1 cellular context compared by ENCODE assay signal in genomic region chr4:41883988-41884737, GRCh38.
TF ChIP-seq lines count a peak whose summit lies in the region.

No MANE protein-coding gene starts in this region.

TF ChIP-seq in HepG2, 621 proteins besides CTCF, POLR2A, EP300 and RAD21 (continued from another document and continues in another):
- peak; percentile 97 for TF ChIP-seq AHDC1 (CRISPR knock-in tag; IDR thresholded peaks at IDR 0.05; ENCODE audit: borderline replicate concordance)
- TF ChIP-seq GABPB1 (CRISPR knock-in tag; IDR thresholded peaks at IDR 0.05), result peak; percentile 28; the same call in 1 of the 2 replicates
- peak; percentile 79 for TF ChIP-seq SALL1 (CRISPR knock-in tag; IDR thresholded peaks at IDR 0.05)
- TF ChIP-seq ZMYM2 (CRISPR knock-in tag; IDR thresholded peaks at IDR 0.05), result peak; percentile 52; the same call in 1 of the 2 replicates
- TF ChIP-seq ZNF441 (CRISPR knock-in tag; IDR thresholded peaks at IDR 0.05; ENCODE audit: borderline replicate concordance), result peak; percentile 35; the same call in 1 of the 2 replicates
- TF ChIP-seq ONECUT2 (CRISPR knock-in tag; IDR thresholded peaks at IDR 0.05), result peak; percentile 90
- TF ChIP-seq KDM6A (CRISPR knock-in tag; IDR thresholded peaks at IDR 0.05; ENCODE audit: low read depth), result 0 out of 2 replicates have a peak, but pooled peaks have one; percentile 36
- peak; percentile 87 for TF ChIP-seq KAT2B (IDR thresholded peaks at IDR 0.05; ENCODE audit: borderline replicate concordance, low read depth, low read length)
- no peak for TF ChIP-seq ZHX1 (CRISPR knock-in tag; IDR thresholded peaks at IDR 0.05; ENCODE audit: low read depth)
- TF ChIP-seq ZNF292 (CRISPR knock-in tag; IDR thresholded peaks at IDR 0.05; ENCODE audit: borderline replicate concordance, low read depth), result 0 out of 2 replicates have a peak, but pooled peaks have one; percentile 28
- TF ChIP-seq ETV5 (CRISPR knock-in tag; IDR thresholded peaks at IDR 0.05; ENCODE audit: borderline replicate concordance), result peak; percentile 76; the same call in 1 of the 2 replicates
- peak; percentile 68 for TF ChIP-seq MED1 (CRISPR knock-in tag; IDR thresholded peaks at IDR 0.05)
- peak; percentile 80; the same call in 1 of the 2 replicates for TF ChIP-seq ZNF33A (CRISPR knock-in tag; IDR thresholded peaks at IDR 0.05; ENCODE audit: borderline replicate concordance)
- peak; percentile 59; the same call in 1 of the 2 replicates for TF ChIP-seq MIER3 (CRISPR knock-in tag; IDR thresholded peaks at IDR 0.05; ENCODE audit: borderline replicate concordance)
- TF ChIP-seq NONO (IDR thresholded peaks at IDR 0.05), result no peak
- no peak for TF ChIP-seq NONO (CRISPR knock-in tag; conservative IDR thresholded peaks at IDR 0.05)
- peak; percentile 91 for TF ChIP-seq PAXIP1 (CRISPR knock-in tag; conservative IDR thresholded peaks at IDR 0.05)
- TF ChIP-seq ZBTB37 (CRISPR knock-in tag; IDR thresholded peaks at IDR 0.05), result no peak
- TF ChIP-seq ERF (CRISPR knock-in tag; IDR thresholded peaks at IDR 0.05), result 0 out of 2 replicates have a peak, but pooled peaks have one; percentile 26
- peak; percentile 77 for TF ChIP-seq HDAC1 (CRISPR knock-in tag; IDR thresholded peaks at IDR 0.05)
- TF ChIP-seq GATAD2A (CRISPR knock-in tag; IDR thresholded peaks at IDR 0.05), result peak; percentile 81
- peak; percentile 97; the same call in 1 of the 2 replicates for TF ChIP-seq HOMEZ (CRISPR knock-in tag; IDR thresholded peaks at IDR 0.05; ENCODE audit: low read depth)
- 0 out of 2 replicates have a peak, but pooled peaks have one; percentile 9 for TF ChIP-seq ELF3 (CRISPR knock-in tag; IDR thresholded peaks at IDR 0.05)
- TF ChIP-seq IRF2 (CRISPR knock-in tag; IDR thresholded peaks at IDR 0.05), result 0 out of 2 replicates have a peak, but pooled peaks have one; percentile 37
- TF ChIP-seq CEBPB (IDR thresholded peaks at IDR 0.05; ENCODE audit: borderline replicate concordance, low read depth, low read length), result peak; percentile 36; the same call in 1 of the 2 replicates
- TF ChIP-seq FOSL1 (CRISPR knock-in tag; IDR thresholded peaks at IDR 0.05; ENCODE audit: borderline replicate concordance), result no peak
- TF ChIP-seq MIXL1 (CRISPR knock-in tag; IDR thresholded peaks at IDR 0.05), result peak; percentile 79; the same call in 1 of the 2 replicates
- TF ChIP-seq ELF1 (CRISPR knock-in tag; IDR thresholded peaks at IDR 0.05), result 0 out of 2 replicates have a peak, but pooled peaks have one; percentile 25
- peak; percentile 49; the same call in 1 of the 2 replicates for TF ChIP-seq ZBED4 (CRISPR knock-in tag; IDR thresholded peaks at IDR 0.05; ENCODE audit: borderline replicate concordance)
- TF ChIP-seq RXRB (CRISPR knock-in tag; IDR thresholded peaks at IDR 0.05; ENCODE audit: borderline replicate concordance), result peak; percentile 62; the same call in 1 of the 2 replicates
- peak; percentile 36; the same call in 1 of the 2 replicates for TF ChIP-seq BCL6 (CRISPR knock-in tag; IDR thresholded peaks at IDR 0.05)
- TF ChIP-seq FOXK1 (CRISPR knock-in tag; IDR thresholded peaks at IDR 0.05; ENCODE audit: borderline replicate concordance, low read depth), result peak; percentile 33; the same call in 1 of the 2 replicates
- TF ChIP-seq HMG20A (CRISPR knock-in tag; IDR thresholded peaks at IDR 0.05; ENCODE audit: borderline replicate concordance), result peak; percentile 53; the same call in 1 of the 2 replicates
- peak; percentile 42; the same call in 1 of the 2 replicates for TF ChIP-seq ATF2 (CRISPR knock-in tag; IDR thresholded peaks at IDR 0.05)
